In the genomic region with DNA sequence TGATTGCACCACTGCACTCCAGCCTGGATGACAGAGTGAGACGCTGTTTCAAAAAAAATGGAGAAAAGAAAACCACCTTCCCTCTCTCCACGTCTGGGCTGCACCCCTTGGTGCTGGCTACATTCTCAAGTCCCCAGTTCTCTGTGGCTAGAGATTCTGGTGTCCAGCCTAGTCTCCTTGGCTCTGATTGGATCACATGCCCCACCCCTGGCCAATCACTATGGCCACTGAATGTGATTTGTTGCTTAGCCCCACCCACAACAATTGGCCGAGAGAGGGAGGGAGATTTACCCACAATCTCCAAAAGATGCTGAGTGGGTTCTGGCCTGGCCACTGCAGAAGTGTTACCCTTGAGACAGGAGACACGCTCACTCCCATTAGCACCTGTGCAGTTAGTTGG, we compare ENCODE assay signal across 20 cellular contexts. TPM values are rescaled to one million over a fixed set of nuclear protein-coding genes. Genes with fewer than 3 reads are reported as not detected.
DNase-seq lines count a peak whose midpoint lies in the region; ATAC-seq and TF ChIP-seq lines count a peak whose summit lies in the region.
"Had no signal": no experiment of that assay in that cellular context is flagged by ENCODE, and none has a peak within 500 bp of the region (broad histone marks: within the 10 kb centered on the region; RNA-seq: fewer than 3 reads in every experiment).

No MANE protein-coding gene starts in this region.

- dilution Hi-C loops in mammary epithelial cell (cut with HindIII; ENCODE audit: low sequenced_read_pairs), result no loop called here

- H3K27ac ChIP-seq in C4-2B (peak overlapping the region; percentile 16; the same call in 1 of the 2 replicates), VCaP (peak overlapping the region; percentile 93), mammary epithelial cell (ENCODE audit: insufficient read depth, low read depth, low read length) (no peak overlapping the region)
- H3K27ac ChIP-seq: GM23248 had no signal

- no peaks in the 10 kb centered on the region for H3K27me3 ChIP-seq in mammary epithelial cell (ENCODE audit: insufficient read depth, low read length)

- H3K9ac ChIP-seq in mammary epithelial cell (ENCODE audit: insufficient read depth, low read length), result no peak overlapping the region
- H3K9ac ChIP-seq: GM23248 had no signal

- no peak for TF ChIP-seq POLR2A in GM18505 (IDR thresholded peaks at IDR 0.05; ENCODE audit: borderline replicate concordance, extremely low read depth, insufficient read depth, insufficient read length)

- no peak overlapping the region for H3K4me2 ChIP-seq in mammary epithelial cell (ENCODE audit: insufficient read depth, low read depth, low read length)

- no peak overlapping the region for H2AFZ ChIP-seq in mammary epithelial cell (ENCODE audit: low read depth, low read length)
- H2AFZ ChIP-seq: GM23248 had no signal

- intact Hi-C loops in left colon (cut with DNase I, micrococcal nuclease) (no loop called here), mammary epithelial cell (cut with micrococcal nuclease) (no loop called here)

- H3K4me1 ChIP-seq in mammary epithelial cell (ENCODE audit: insufficient read depth, low read length), result peaks cover 25% of the 10 kb centered on the region

- BruUV-seq in mammary epithelial cell (replicated peaks; lab: Mats Ljungman, UMichigan), result no TSS peak

- H3K79me2 ChIP-seq in mammary epithelial cell (ENCODE audit: insufficient read depth, low read length), result no peaks in the 10 kb centered on the region

- H4K20me1 ChIP-seq in mammary epithelial cell (ENCODE audit: insufficient read depth, low read length), result no peaks in the 10 kb centered on the region

- DNase-seq in left colon (no peak), mammary epithelial cell (no peak)
- DNase-seq in activated naive CD4-positive, alpha-beta T cell treated with Interleukin-2 at 50 U/mL for 16 hours, result no peak
- DNase-seq: 8988T; C1 segment of cervical spinal cord; Caco-2; CD4-positive, CD25-positive, alpha-beta regulatory T cell; CD8-positive, alpha-beta T cell; DMS79; EL; GDM1; GM23248; H7; HCEC 1CT had no signal

- H3K36me3 ChIP-seq in mammary epithelial cell (ENCODE audit: insufficient read depth, low read length), result no peaks in the 10 kb centered on the region

- in situ Hi-C loops in mammary epithelial cell (cut with MboI; ENCODE audit: low sequenced_read_pairs in 2 of 2), result no loop called here

- 87% methylated on average over 3 of the region's 4 CpGs for WGBS in mammary epithelial cell (ENCODE audit: low coverage, missing lambda C conversion rate)

- H3K9me3 ChIP-seq in mammary epithelial cell (replicated peaks; ENCODE audit: insufficient read depth, low read length), result no peaks in the 10 kb centered on the region
- H3K9me3 ChIP-seq: Caco-2 had no signal

- peak; percentile 0 for ATAC-seq in left colon
- ATAC-seq in HG02852 (IDR thresholded peaks at IDR 0.05; ENCODE audit: unreplicated experiment), result no peak
- ATAC-seq in GM18505 (IDR thresholded peaks at IDR 0.05; ENCODE audit: unreplicated experiment), result no peak
- ATAC-seq: CD8-positive, alpha-beta T cell; GM12878 had no signal

- CTCF ChIA-PET in mammary epithelial cell (lab: Charles Lee; ENCODE audit: low non-redundant PET), result no interaction called here

- no peak overlapping the region for H3K4me3 ChIP-seq in mammary epithelial cell (replicated peaks in 1 of 3; ENCODE audit: insufficient read depth in 1 of 3, low read depth in 2 of 3, low read length in 3 of 3)
- H3K4me3 ChIP-seq: GM12878, GM23248 had no signal

- TF ChIP-seq CTCF in C4-2B (conservative IDR thresholded peaks at IDR 0.05), result no peak
- no peak for TF ChIP-seq CTCF in VCaP (conservative IDR thresholded peaks at IDR 0.05)
- no peak for TF ChIP-seq CTCF in mammary epithelial cell (conservative IDR thresholded peaks at IDR 0.05 in 1 of 2, IDR thresholded peaks at IDR 0.05 in 1 of 2; ENCODE audit: extremely low read depth in 1 of 2, insufficient read depth in 1 of 2, low read depth in 1 of 2, low read length in 2 of 2)

RNA-seq across cellular contexts. Expression of a gene that starts 39.4 kb away (rescaled TPM):
- total RNA-seq in left colon (1 to 10 TPM; 1.2 to 1.3 TPM), mammary epithelial cell (under 1 TPM; 0.12 to 0.33 TPM)
- polyA plus RNA-seq in mammary epithelial cell, result 0.03 TPM
- polyA minus RNA-seq in mammary epithelial cell, result not detected
- total RNA-seq: CD4-positive, CD25-positive, alpha-beta regulatory T cell; CD8-positive, alpha-beta T cell; GM23248 had no signal
- polyA plus RNA-seq: BJ; CD4-positive, CD25-positive, alpha-beta regulatory T cell had no signal
